Comparison of ENCODE assay signal across 9 cellular contexts in genomic region chr1:158117854-158118691, GRCh38.
DNase-seq lines count a peak whose midpoint lies in the region; ATAC-seq, FAIRE-seq and TF ChIP-seq lines count a peak whose summit lies in the region.
"Had no signal": no experiment of that assay in that cellular context is flagged by ENCODE, and none has a peak within 500 bp of the region (broad histone marks: within the 10 kb centered on the region; RNA-seq: fewer than 3 reads in every experiment).

No MANE protein-coding gene starts in this region.

- no peaks in the 10 kb centered on the region for H3K79me2 ChIP-seq in GM23248 (ENCODE audit: insufficient read depth)

- H4K20me1 ChIP-seq in GM23248 (ENCODE audit: insufficient read depth) = no peaks in the 10 kb centered on the region

- no peak for FAIRE-seq in GM19239 (lab: Jason Lieb, UNC)

- H3K27me3 ChIP-seq in GM23248 (replicated peaks; ENCODE audit: insufficient read depth) (no peaks in the 10 kb centered on the region), SJCRH30 (0 out of 2 replicates have a peak, but pooled peaks cover 5% of the 10 kb centered on the region), ascending aorta (no peaks in the 10 kb centered on the region), iPS-15b (ENCODE audit: control insufficient read depth, insufficient read depth, low read length) (peaks cover 18% of the 10 kb centered on the region)

- peak overlapping the region; percentile 68 for H2AFZ ChIP-seq in GM23248

- H3F3A ChIP-seq in GM23248 (ENCODE audit: insufficient read depth) = no peaks in the 10 kb centered on the region

- H3K4me1 ChIP-seq in GM23248 (ENCODE audit: insufficient read depth) (no peaks in the 10 kb centered on the region), SJCRH30 (no peaks in the 10 kb centered on the region), ascending aorta (peaks cover 0 to 15% of the 10 kb centered on the region in 2 donors), iPS-15b (ENCODE audit: control insufficient read depth, insufficient read depth, low read length) (peaks cover 19% of the 10 kb centered on the region)

- H3K9ac ChIP-seq in GM23248 = no peak overlapping the region
- H3K9ac ChIP-seq in iPS-15b (ENCODE audit: low read depth, low read length) = no peak overlapping the region

- H3K36me3 ChIP-seq in GM23248 (ENCODE audit: low read depth) (no peaks in the 10 kb centered on the region), SJCRH30 (no peaks in the 10 kb centered on the region), ascending aorta (no peaks in the 10 kb centered on the region), iPS-15b (ENCODE audit: control insufficient read depth, insufficient read depth, low read length) (no peaks in the 10 kb centered on the region)

- H3K9me2 ChIP-seq in GM23248 (ENCODE audit: insufficient read depth) = no peaks in the 10 kb centered on the region

- POLR2A ChIA-PET in AG04449 (lab: Yijun Ruan, JAX) = interaction anchor here (1.2 kb wide), 1 partner anchor 127 kb away, joined by 4 read pairs; no protein-coding TSS in a partner anchor

- CTCF ChIA-PET in AG04449 (lab: Yijun Ruan, JAX) = interaction anchor here (0.6 to 29.1 kb wide), 23 partner anchors 2 to 882 kb away, joined by 3 to 2279 read pairs (median 4); partner anchors contain the start of gene KIRREL1

- H3K9me3 ChIP-seq in GM23248 (ENCODE audit: low read depth) = no peaks in the 10 kb centered on the region
- no peaks in the 10 kb centered on the region for H3K9me3 ChIP-seq in SJCRH30 (replicated peaks)
- H3K9me3 ChIP-seq in ascending aorta = no peaks in the 10 kb centered on the region
- H3K9me3 ChIP-seq in iPS-15b (ENCODE audit: control insufficient read depth, insufficient read depth, low read length) = no peaks in the 10 kb centered on the region

- in situ Hi-C loops in GM23248 (cut with MboI) = no loop called here

- peak overlapping the region; percentile 24 for H3K4me3 ChIP-seq in AG04449 (ENCODE audit: low read depth, low read length)
- H3K4me3 ChIP-seq in GM23248 = peak overlapping the region; percentile 47
- no peak overlapping the region for H3K4me3 ChIP-seq in SJCRH30
- peak overlapping the region; percentile 42 to 60 for H3K4me3 ChIP-seq in ascending aorta
- peak overlapping the region; percentile 19 for H3K4me3 ChIP-seq in iPS-15b (ENCODE audit: low read depth, low read length)

- no peak for ATAC-seq in HG02678 (IDR thresholded peaks at IDR 0.05; ENCODE audit: unreplicated experiment)

- peak overlapping the region; percentile 64 for H3K4me2 ChIP-seq in GM23248 (ENCODE audit: unreplicated experiment)

- H3K27ac ChIP-seq in GM23248 (no peak overlapping the region), SJCRH30 (no peak overlapping the region), ascending aorta (no peak overlapping the region)
- H3K27ac ChIP-seq: skin epidermis had no signal

- intact Hi-C loops in ascending aorta (cut with DNase I) = no loop called here

- peak; percentile 77 for TF ChIP-seq CTCF in AG04449 (IDR thresholded peaks at IDR 0.05; ENCODE audit: insufficient read depth, low read length, missing control alignments)
- peak; percentile 38 to 57 (median 39) for TF ChIP-seq CTCF in ascending aorta (IDR thresholded peaks at IDR 0.05)

- no peak for DNase-seq in AG04449 (ENCODE audit: low read depth, low spot score)
- peak; percentile 70 for DNase-seq in GM23248
- peak; percentile 24 to 46 for DNase-seq in SJCRH30
- peak in 1 of 2 donors; percentile 76 for DNase-seq in ascending aorta (ENCODE audit: low spot score in 2 of 2)
- peak; percentile 25 for DNase-seq in stimulated activated CD4-positive, alpha-beta T cell treated with anti-CD3 and anti-CD28 coated beads, Interleukin-12 subunit alpha, Interleukin-12 subunit beta, amount 100 ng/mL, for 4 hours
- no peak for DNase-seq in GM19239 (ENCODE audit: insufficient read length, low spot score)

- WGBS in GM23248 (ENCODE audit: low coverage in 1 of 2, low lambda C conversion rate in 2 of 2, missing lambda C conversion rate in 2 of 2), 2 experiments = 13 to 15% methylated on average over 22 of the region's 22 CpGs

Comparison
In these comparisons a context has a peak if more than half of its experiments do, and no peak if none do; other contexts are left out.
1. DNase-seq: peak in GM23248 (single experiment), SJCRH30 (2 of 2) and stimulated activated CD4-positive, alpha-beta T cell treated with anti-CD3 and anti-CD28 coated beads, Interleukin-12 subunit alpha, Interleukin-12 subunit beta, amount 100 ng/mL, for 4 hours (single experiment); none in AG04449 (single experiment) and GM19239 (single experiment).